Comparison of ENCODE assay signal across 25 cellular contexts in the genomic region with DNA sequence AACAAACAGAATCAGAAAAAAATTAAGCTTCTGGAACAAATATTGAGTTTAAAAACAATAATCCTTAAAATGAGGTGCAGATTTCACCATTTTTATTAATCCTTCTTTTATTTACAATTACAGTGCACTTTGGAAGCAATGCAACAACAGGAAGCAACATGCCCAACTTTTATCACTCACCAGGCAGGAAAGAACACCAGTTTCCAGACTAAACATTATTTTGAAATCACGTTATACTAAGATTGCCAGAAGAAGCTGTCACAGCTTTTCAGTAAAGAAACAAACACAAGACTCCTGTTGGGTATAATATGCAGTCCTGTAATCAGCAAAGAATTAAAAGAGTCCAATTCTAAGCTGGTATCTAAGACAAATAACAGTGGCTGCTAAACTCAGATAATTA.
DNase-seq lines count a peak whose midpoint lies in the region; ATAC-seq, FAIRE-seq and TF ChIP-seq lines count a peak whose summit lies in the region.
"Had no signal": no experiment of that assay in that cellular context is flagged by ENCODE, and none has a peak within 500 bp of the region (broad histone marks: within the 10 kb centered on the region; RNA-seq: fewer than 3 reads in every experiment).

No MANE protein-coding gene starts in this region.

- H3K36me3 ChIP-seq in pancreas (no peaks in the 10 kb centered on the region), sigmoid colon (no peaks in the 10 kb centered on the region)
- H3K36me3 ChIP-seq: right lobe of liver, SJCRH30, upper lobe of left lung had no signal

- H3K9me3 ChIP-seq in pancreas (no peaks in the 10 kb centered on the region), sigmoid colon (no peaks in the 10 kb centered on the region)
- H3K9me3 ChIP-seq: right lobe of liver, SJCRH30 had no signal

- intact Hi-C loops in pancreas (cut with DNase I): no loop called here
- intact Hi-C loops in sigmoid colon (cut with DNase I): no loop called here

- FAIRE-seq in pancreas (lab: Jason Lieb, UNC): no peak
- FAIRE-seq: HepG2 had no signal

- WGBS in pancreas, 2 donors: 23 to 24% methylated on average over 1 of the region's 1 CpG
- WGBS in sigmoid colon, 2 donors: 7 to 47% methylated on average over 1 of the region's 1 CpG

- ATAC-seq in pancreas (peak; percentile 21 to 43 (median 40)), HG03439 (IDR thresholded peaks at IDR 0.05; ENCODE audit: unreplicated experiment) (no peak)
- ATAC-seq: HCT116, HepG2, left ventricle myocardium superior, T-helper 17 cell had no signal

- H3K4me1 ChIP-seq in pancreas: peaks cover 0 to 12% (median 12%) of the 10 kb centered on the region in 3 donors
- H3K4me1 ChIP-seq in sigmoid colon: peaks cover 0 to 44% (median 12%) of the 10 kb centered on the region in 4 donors

- H3K27me3 ChIP-seq in pancreas (no peaks in the 10 kb centered on the region), sigmoid colon (no peaks in the 10 kb centered on the region)
- H3K27me3 ChIP-seq: right lobe of liver, SJCRH30, upper lobe of left lung had no signal

- H3K27ac ChIP-seq in pancreas (no peak overlapping the region), sigmoid colon (no peak overlapping the region)
- H3K27ac ChIP-seq: HL-60, parathyroid adenoma, PC-9, right lobe of liver, SJCRH30, upper lobe of left lung had no signal

- DNase-seq in NCI-H2227 treated with DMSO at 0.1 percent for 48 hours (lab: John Stamatoyannopoulos, UW) (peak; percentile 41), amniotic epithelial cell (ENCODE audit: low read depth) (peak; percentile 78), fibroblast of mammary gland (ENCODE audit: low read depth) (peak; percentile 17), pancreas (no peak), sigmoid colon (no peak), NCI-H446 treated with DMSO at 0.1 percent for 48 hours (lab: John Stamatoyannopoulos, UW) (no peak), cerebellar cortex (ENCODE audit: low spot score) (no peak)
- DNase-seq: activated CD4-positive, alpha-beta T cell treated with anti-CD3 and anti-CD28 coated beads for 4 hours; activated T-cell treated with anti-CD3 and anti-CD28 coated beads, Interleukin-2, amount 50 U/mL, for 24 hours; CD4-positive, CD25-positive, alpha-beta regulatory T cell; EL; foreskin melanocyte; hippocampal formation; immature natural killer cell; left ventricle myocardium superior; PC-9; right lobe of liver; SJCRH30; T-helper 17 cell; upper lobe of left lung had no signal

- no peak for TF ChIP-seq POLR2A in sigmoid colon (IDR thresholded peaks at IDR 0.05)

- no peak for TF ChIP-seq EP300 in sigmoid colon (IDR thresholded peaks at IDR 0.05)

- H3K4me3 ChIP-seq in fibroblast of mammary gland (ENCODE audit: control insufficient read depth, low read depth, low read length): no peak overlapping the region
- H3K4me3 ChIP-seq in pancreas: no peak overlapping the region
- no peak overlapping the region for H3K4me3 ChIP-seq in sigmoid colon
- H3K4me3 ChIP-seq: PC-9, right lobe of liver, SJCRH30, upper lobe of left lung had no signal

- TF ChIP-seq CTCF in fibroblast of mammary gland (conservative IDR thresholded peaks at IDR 0.05; ENCODE audit: control insufficient read depth, insufficient read depth, low read depth, low read length) (no peak), pancreas (IDR thresholded peaks at IDR 0.05) (no peak), sigmoid colon (IDR thresholded peaks at IDR 0.05) (no peak)

Comparison
In these comparisons a context has a peak if more than half of its experiments do, and no peak if none do; other contexts are left out.
1. DNase-seq: peak in NCI-H2227 treated with DMSO at 0.1 percent for 48 hours (single experiment), amniotic epithelial cell (single experiment) and fibroblast of mammary gland (single experiment); none in pancreas (0 of 6), sigmoid colon (single experiment), NCI-H446 treated with DMSO at 0.1 percent for 48 hours (single experiment) and cerebellar cortex (single experiment).